28 cellular contexts compared by ENCODE assay signal in genomic region chr19:30596268-30596667, GRCh38.
"Had no signal": no experiment of that assay in that cellular context is flagged by ENCODE, and none has a peak within 500 bp of the region (broad histone marks: within the 10 kb centered on the region; RNA-seq: fewer than 3 reads in every experiment).

No MANE protein-coding gene starts in this region.

- H3K36me3 Mint-ChIP-seq: activated naive CD8-positive, alpha-beta T cell had no signal

- H3K9me2 ChIP-seq: SK-N-SH had no signal

- H3K27ac ChIP-seq: brain microvascular endothelial cell, cardiac muscle cell, Peyer's patch, RWPE1, SJCRH30, VCaP had no signal

- H3K9me3 ChIP-seq: Peyer's patch, SJCRH30, SK-N-SH had no signal

- H3K4me1 Mint-ChIP-seq: activated CD4-positive, alpha-beta memory T cell treated with anti-CD3 and anti-CD28 coated beads, Interleukin-2, amount 10 ng/mL, durations not matched to agents 7 days and 5 days; activated CD4-positive, alpha-beta T cell treated with anti-CD3 and anti-CD28 coated beads for 36 hours; activated T-helper 17 cell treated with anti-CD3 and anti-CD28 coated beads, Interleukin-2, amount 50 U/mL, for 72 hours had no signal

- H3K4me3 Mint-ChIP-seq: activated CD4-positive, alpha-beta memory T cell treated with anti-CD3 and anti-CD28 coated beads, Interleukin-2, amount 10 ng/mL, durations not matched to agents 7 days and 5 days; activated CD4-positive, alpha-beta T cell treated with anti-CD3 and anti-CD28 coated beads for 36 hours; activated naive CD4-positive, alpha-beta T cell treated with anti-CD3 and anti-CD28 coated beads for 36 hours; activated naive CD8-positive, alpha-beta T cell; activated T-helper 17 cell treated with anti-CD3 and anti-CD28 coated beads, Interleukin-2, amount 50 U/mL, for 72 hours had no signal

- H3K9ac ChIP-seq: SK-N-SH had no signal

- H3K9me3 Mint-ChIP-seq: activated CD4-positive, alpha-beta memory T cell treated with anti-CD3 and anti-CD28 coated beads, Interleukin-2, amount 10 ng/mL, durations not matched to agents 7 days and 5 days; activated naive CD4-positive, alpha-beta T cell treated with anti-CD3 and anti-CD28 coated beads for 36 hours; activated T-helper 17 cell treated with anti-CD3 and anti-CD28 coated beads, Interleukin-2, amount 50 U/mL, for 72 hours had no signal

- H3K27ac Mint-ChIP-seq: activated CD4-positive, alpha-beta memory T cell treated with anti-CD3 and anti-CD28 coated beads, Interleukin-2, amount 10 ng/mL, durations not matched to agents 7 days and 5 days; activated CD4-positive, alpha-beta T cell treated with anti-CD3 and anti-CD28 coated beads for 36 hours; activated naive CD4-positive, alpha-beta T cell treated with anti-CD3 and anti-CD28 coated beads for 36 hours; activated naive CD8-positive, alpha-beta T cell; activated T-helper 17 cell treated with anti-CD3 and anti-CD28 coated beads, Interleukin-2, amount 50 U/mL, for 72 hours had no signal

- H3K27me3 ChIP-seq: brain microvascular endothelial cell, Peyer's patch, SJCRH30 had no signal

- H3K4me2 ChIP-seq: SK-N-SH had no signal

- ATAC-seq: activated CD4-positive, alpha-beta T cell treated with anti-CD3 and anti-CD28 coated beads for 36 hours; activated T-helper 17 cell treated with anti-CD3 and anti-CD28 coated beads, Interleukin-2, amount 50 U/mL, for 72 hours had no signal

- DNase-seq: activated CD4-positive, alpha-beta memory T cell treated with anti-CD3 and anti-CD28 coated beads, Interleukin-2, amount 10 ng/mL, durations not matched to agents 7 days and 5 days; activated CD4-positive, alpha-beta T cell treated with anti-CD3 and anti-CD28 coated beads for 36 hours; activated CD4-positive, alpha-beta T cell treated with anti-CD3 and anti-CD28 coated beads, Interleukin-2, amount 50 U/mL, for 1 hour; activated gamma-delta T cell; activated naive CD4-positive, alpha-beta T cell treated with anti-CD3 and anti-CD28 coated beads for 36 hours; activated T-cell treated with anti-CD3 and anti-CD28 coated beads for 4 hours; activated T-cell treated with anti-CD3 and anti-CD28 coated beads, Interleukin-2, amount 50 U/mL, for 48 hours; amygdala; brain microvascular endothelial cell; KG1; NCI-H1048; NCI-H146; NCI-H187 treated with DMSO at 0.1 percent for 48 hours; NCI-H2081 treated with DMSO at 0.1 percent for 48 hours; NCI-H2171; NCI-H2227 treated with DMSO at 0.1 percent for 48 hours; NCI-H510A; NCI-H526 treated with DMSO at 0.1 percent for 48 hours; Peyer's patch; Right ventricle myocardium superior; SJCRH30; SK-N-SH; T-helper 1 cell had no signal

- H3K36me3 ChIP-seq: brain microvascular endothelial cell, cardiac muscle cell, Peyer's patch, SJCRH30 had no signal

- H3K4me1 ChIP-seq: Peyer's patch, SJCRH30 had no signal

- H3K4me3 ChIP-seq: cardiac muscle cell, Peyer's patch, SJCRH30 had no signal
